In the genomic region with DNA sequence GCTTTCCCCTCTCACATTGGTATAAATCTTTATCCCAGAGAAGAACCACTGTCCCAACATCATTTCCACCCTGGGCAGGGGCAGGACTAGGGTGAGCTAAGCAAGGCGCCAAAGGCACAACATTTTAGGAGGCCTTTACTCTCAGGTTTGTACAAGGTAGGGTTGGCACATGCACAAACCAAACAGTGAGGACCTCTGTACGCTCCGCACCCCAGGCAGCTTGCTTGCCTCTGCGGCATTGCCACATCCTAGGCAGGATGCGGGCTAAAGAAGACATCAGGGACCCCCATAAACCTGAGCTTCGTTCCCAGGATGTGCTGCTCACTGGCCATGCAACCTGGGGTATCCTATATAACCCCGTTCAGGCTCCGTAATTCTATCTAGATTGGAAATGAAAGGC, we compare ENCODE assay signal across 16 cellular contexts.
DNase-seq lines count a peak whose midpoint lies in the region; TF ChIP-seq lines count a peak whose summit lies in the region.
"Had no signal": no experiment of that assay in that cellular context is flagged by ENCODE, and none has a peak within 500 bp of the region (broad histone marks: within the 10 kb centered on the region; RNA-seq: fewer than 3 reads in every experiment).

No MANE protein-coding gene starts in this region.

- H3K27me3 ChIP-seq in ACC112 (ENCODE audit: insufficient read depth, low read length) (no peaks in the 10 kb centered on the region), osteoblast (ENCODE audit: insufficient read depth, low read length) (no peaks in the 10 kb centered on the region)
- H3K27me3 ChIP-seq: BE2C had no signal

- peaks cover 14% of the 10 kb centered on the region; the same call in 1 of the 2 replicates for H3K36me3 ChIP-seq in ACC112 (ENCODE audit: insufficient read depth, low read length)
- peaks cover 50% of the 10 kb centered on the region for H3K36me3 ChIP-seq in osteoblast (ENCODE audit: insufficient read depth, low read length)
- H3K36me3 ChIP-seq: BE2C had no signal

- H3K4me1 Mint-ChIP-seq in progenitor cell of endocrine pancreas (ENCODE audit: low read depth) = no peaks in the 10 kb centered on the region
- H3K4me1 Mint-ChIP-seq: CD8-positive, alpha-beta memory T cell had no signal

- H3K27me3 Mint-ChIP-seq in progenitor cell of endocrine pancreas = no peaks in the 10 kb centered on the region
- H3K27me3 Mint-ChIP-seq: CD8-positive, alpha-beta memory T cell had no signal

- H3K9me3 ChIP-seq in osteoblast (ENCODE audit: low read depth, low read length) = no peaks in the 10 kb centered on the region
- H3K9me3 ChIP-seq: BE2C, HAP-1 had no signal

- H3K4me3 ChIP-seq in ACC112 (ENCODE audit: low read depth, low read length) = no peak overlapping the region
- no peak overlapping the region for H3K4me3 ChIP-seq in fibroblast of the aortic adventitia (ENCODE audit: low read depth, low read length)
- no peak overlapping the region for H3K4me3 ChIP-seq in osteoblast (ENCODE audit: insufficient read depth, low read length)
- H3K4me3 ChIP-seq: HAP-1 had no signal

- peaks cover 40% of the 10 kb centered on the region for H3K4me1 ChIP-seq in ACC112 (ENCODE audit: control insufficient read depth, insufficient read depth, low read length, unreplicated experiment)
- peaks cover 37% of the 10 kb centered on the region for H3K4me1 ChIP-seq in osteoblast (ENCODE audit: insufficient read depth, low read length)
- H3K4me1 ChIP-seq: HAP-1 had no signal

- H3K27ac Mint-ChIP-seq in progenitor cell of endocrine pancreas = no peak overlapping the region

- peaks cover 11% of the 10 kb centered on the region for H3K36me3 Mint-ChIP-seq in progenitor cell of endocrine pancreas (ENCODE audit: insufficient read depth)

- no peak overlapping the region for H3K4me3 Mint-ChIP-seq in progenitor cell of endocrine pancreas (ENCODE audit: low read depth)
- H3K4me3 Mint-ChIP-seq: CD8-positive, alpha-beta memory T cell had no signal

- no peaks in the 10 kb centered on the region for H3K79me2 ChIP-seq in ACC112 (ENCODE audit: control insufficient read depth, insufficient read depth, low read length, unreplicated experiment)
- H3K79me2 ChIP-seq in osteoblast (ENCODE audit: insufficient read depth, low read length) = no peaks in the 10 kb centered on the region

- DNase-seq in G401 (ENCODE audit: low spot score) (peak; percentile 21), fibroblast of the aortic adventitia (ENCODE audit: low read depth) (no peak), osteoblast (ENCODE audit: insufficient read length, low spot score, missing footprints) (no peak), progenitor cell of endocrine pancreas (ENCODE audit: low spot score, unreplicated experiment) (no peak), dedifferentiated amniotic fluid mesenchymal stem cell (ENCODE audit: extremely low spot score) (no peak)
- no peak for DNase-seq in stimulated activated naive CD4-positive, alpha-beta T cell treated with Interleukin-2 at 50 U/mL for 16 hours (lab: John Stamatoyannopoulos, UW)
- DNase-seq: BE2C; CD8-positive, alpha-beta memory T cell; Karpas-422; MM.1S; NCI-H187 treated with DMSO at 0.1 percent for 48 hours; NCI-H2171 treated with DMSO at 0.1 percent for 48 hours; NCI-H510A; NCI-H82 had no signal

- peak overlapping the region; percentile 37 for H3K4me2 ChIP-seq in osteoblast (ENCODE audit: insufficient read depth, low read length)

- no peaks in the 10 kb centered on the region for H3K9me3 Mint-ChIP-seq in progenitor cell of endocrine pancreas (ENCODE audit: low read depth)
- H3K9me3 Mint-ChIP-seq: CD8-positive, alpha-beta memory T cell had no signal

- H2AFZ ChIP-seq in ACC112 (ENCODE audit: low read length, unreplicated experiment) (no peak overlapping the region), osteoblast (ENCODE audit: low read length) (no peak overlapping the region)

- peaks cover 5% of the 10 kb centered on the region for H4K20me1 ChIP-seq in osteoblast (ENCODE audit: insufficient read depth, low read length)

- H3K27ac ChIP-seq in ACC112 (ENCODE audit: low read depth, low read length) (peak overlapping the region; percentile 84), osteoblast (ENCODE audit: low read depth, low read length) (peak overlapping the region; percentile 84)

- in situ Hi-C loops in G401 (cut with HindIII; ENCODE audit: low sequenced_read_pairs) = no loop called here

- peak; percentile 0 for TF ChIP-seq CTCF in fibroblast of the aortic adventitia (IDR thresholded peaks at IDR 0.05; ENCODE audit: insufficient read depth, low read length)
- no peak for TF ChIP-seq CTCF in osteoblast (IDR thresholded peaks at IDR 0.05; ENCODE audit: extremely low read depth, low read depth, low read length)
- TF ChIP-seq CTCF in progenitor cell of endocrine pancreas (IDR thresholded peaks at IDR 0.05; ENCODE audit: unreplicated experiment) = no peak
